Comparison of ENCODE assay signal across 10 cellular contexts in the genomic region with DNA sequence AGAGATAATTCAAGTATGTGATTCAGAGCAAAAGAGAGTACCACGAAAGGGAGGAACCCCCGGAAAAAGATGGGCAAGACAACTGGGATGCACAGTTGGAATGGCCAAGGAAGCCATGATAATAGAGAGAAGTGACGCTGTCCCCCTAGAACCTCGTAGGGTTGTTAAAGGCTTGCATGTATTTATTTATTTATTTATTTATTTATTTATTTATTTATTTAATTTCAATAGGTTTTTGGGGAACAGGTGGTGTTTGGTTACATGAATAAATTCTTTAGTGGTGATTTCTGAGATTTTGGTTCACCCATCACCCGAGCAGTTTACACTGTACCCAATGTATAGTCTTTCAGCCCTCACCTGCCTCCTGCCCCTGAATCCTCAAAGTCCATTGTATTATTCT.
"Had no signal": no experiment of that assay in that cellular context is flagged by ENCODE, and none has a peak within 500 bp of the region (broad histone marks: within the 10 kb centered on the region; RNA-seq: fewer than 3 reads in every experiment).

No MANE protein-coding gene starts in this region.

- H3K27ac ChIP-seq: HL-60, KMS-11 had no signal

- ATAC-seq: HepG2, K562 had no signal

- H3K4me3 ChIP-seq: K562 had no signal

- FAIRE-seq: HepG2, HTR-8/SVneo, K562 had no signal

- H3K4me2 ChIP-seq: KMS-11 had no signal

- DNase-seq: IMR-90, Karpas-422, KBM-7, KG1 had no signal

- H3K4me3 Mint-ChIP-seq: IgD-negative memory B cell had no signal

- H3K27ac Mint-ChIP-seq: IgD-negative memory B cell had no signal
